In the genomic region with DNA sequence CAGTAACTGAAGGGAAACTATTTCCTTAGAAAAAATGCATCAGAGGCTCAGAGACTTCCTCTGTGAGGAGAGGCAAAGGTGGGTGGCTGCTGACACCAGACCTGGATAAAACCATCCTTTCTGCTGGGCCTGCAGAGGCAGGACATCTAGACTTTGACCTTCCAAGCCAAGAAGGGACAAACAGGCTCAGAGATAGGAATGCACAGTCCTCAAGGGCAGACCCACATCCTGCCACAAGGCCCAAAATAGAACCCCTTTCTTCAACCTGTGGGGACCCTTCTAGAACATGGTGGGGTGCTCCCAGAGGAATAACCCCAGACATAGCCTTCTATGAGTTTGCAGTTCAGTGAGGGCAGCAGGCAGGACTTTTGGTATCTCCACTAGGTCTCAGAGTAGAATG, we compare ENCODE assay signal across 1 cellular context.
TF ChIP-seq lines count a peak whose summit lies in the region.

No MANE protein-coding gene starts in this region.

TF ChIP-seq in HepG2, 621 proteins besides CTCF, POLR2A, EP300 and RAD21 (continued from another document and continues in another):
- TF ChIP-seq, protein P1, sequence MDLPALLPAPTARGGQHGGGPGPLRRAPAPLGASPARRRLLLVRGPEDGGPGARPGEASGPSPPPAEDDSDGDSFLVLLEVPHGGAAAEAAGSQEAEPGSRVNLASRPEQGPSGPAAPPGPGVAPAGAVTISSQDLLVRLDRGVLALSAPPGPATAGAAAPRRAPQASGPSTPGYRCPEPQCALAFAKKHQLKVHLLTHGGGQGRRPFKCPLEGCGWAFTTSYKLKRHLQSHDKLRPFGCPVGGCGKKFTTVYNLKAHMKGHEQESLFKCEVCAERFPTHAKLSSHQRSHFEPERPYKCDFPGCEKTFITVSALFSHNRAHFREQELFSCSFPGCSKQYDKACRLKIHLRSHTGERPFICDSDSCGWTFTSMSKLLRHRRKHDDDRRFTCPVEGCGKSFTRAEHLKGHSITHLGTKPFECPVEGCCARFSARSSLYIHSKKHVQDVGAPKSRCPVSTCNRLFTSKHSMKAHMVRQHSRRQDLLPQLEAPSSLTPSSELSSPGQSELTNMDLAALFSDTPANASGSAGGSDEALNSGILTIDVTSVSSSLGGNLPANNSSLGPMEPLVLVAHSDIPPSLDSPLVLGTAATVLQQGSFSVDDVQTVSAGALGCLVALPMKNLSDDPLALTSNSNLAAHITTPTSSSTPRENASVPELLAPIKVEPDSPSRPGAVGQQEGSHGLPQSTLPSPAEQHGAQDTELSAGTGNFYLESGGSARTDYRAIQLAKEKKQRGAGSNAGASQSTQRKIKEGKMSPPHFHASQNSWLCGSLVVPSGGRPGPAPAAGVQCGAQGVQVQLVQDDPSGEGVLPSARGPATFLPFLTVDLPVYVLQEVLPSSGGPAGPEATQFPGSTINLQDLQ (CRISPR knock-in tag; IDR thresholded peaks at IDR 0.05), result no peak
- peak; percentile 49; the same call in 1 of the 2 replicates for TF ChIP-seq ZNF501 (CRISPR knock-in tag; IDR thresholded peaks at IDR 0.05)
- peak; percentile 38; the same call in 1 of the 2 replicates for TF ChIP-seq POGZ (CRISPR knock-in tag; IDR thresholded peaks at IDR 0.05)
- TF ChIP-seq ZNF75D (CRISPR knock-in tag; IDR thresholded peaks at IDR 0.05; ENCODE audit: borderline replicate concordance), result no peak
- TF ChIP-seq, protein P2, sequence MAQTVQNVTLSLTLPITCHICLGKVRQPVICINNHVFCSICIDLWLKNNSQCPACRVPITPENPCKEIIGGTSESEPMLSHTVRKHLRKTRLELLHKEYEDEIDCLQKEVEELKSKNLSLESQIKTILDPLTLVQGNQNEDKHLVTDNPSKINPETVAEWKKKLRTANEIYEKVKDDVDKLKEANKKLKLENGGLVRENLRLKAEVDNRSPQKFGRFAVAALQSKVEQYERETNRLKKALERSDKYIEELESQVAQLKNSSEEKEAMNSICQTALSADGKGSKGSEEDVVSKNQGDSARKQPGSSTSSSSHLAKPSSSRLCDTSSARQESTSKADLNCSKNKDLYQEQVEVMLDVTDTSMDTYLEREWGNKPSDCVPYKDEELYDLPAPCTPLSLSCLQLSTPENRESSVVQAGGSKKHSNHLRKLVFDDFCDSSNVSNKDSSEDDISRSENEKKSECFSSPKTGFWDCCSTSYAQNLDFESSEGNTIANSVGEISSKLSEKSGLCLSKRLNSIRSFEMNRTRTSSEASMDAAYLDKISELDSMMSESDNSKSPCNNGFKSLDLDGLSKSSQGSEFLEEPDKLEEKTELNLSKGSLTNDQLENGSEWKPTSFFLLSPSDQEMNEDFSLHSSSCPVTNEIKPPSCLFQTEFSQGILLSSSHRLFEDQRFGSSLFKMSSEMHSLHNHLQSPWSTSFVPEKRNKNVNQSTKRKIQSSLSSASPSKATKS (CRISPR knock-in tag; IDR thresholded peaks at IDR 0.05), result no peak
- TF ChIP-seq, protein P3, sequence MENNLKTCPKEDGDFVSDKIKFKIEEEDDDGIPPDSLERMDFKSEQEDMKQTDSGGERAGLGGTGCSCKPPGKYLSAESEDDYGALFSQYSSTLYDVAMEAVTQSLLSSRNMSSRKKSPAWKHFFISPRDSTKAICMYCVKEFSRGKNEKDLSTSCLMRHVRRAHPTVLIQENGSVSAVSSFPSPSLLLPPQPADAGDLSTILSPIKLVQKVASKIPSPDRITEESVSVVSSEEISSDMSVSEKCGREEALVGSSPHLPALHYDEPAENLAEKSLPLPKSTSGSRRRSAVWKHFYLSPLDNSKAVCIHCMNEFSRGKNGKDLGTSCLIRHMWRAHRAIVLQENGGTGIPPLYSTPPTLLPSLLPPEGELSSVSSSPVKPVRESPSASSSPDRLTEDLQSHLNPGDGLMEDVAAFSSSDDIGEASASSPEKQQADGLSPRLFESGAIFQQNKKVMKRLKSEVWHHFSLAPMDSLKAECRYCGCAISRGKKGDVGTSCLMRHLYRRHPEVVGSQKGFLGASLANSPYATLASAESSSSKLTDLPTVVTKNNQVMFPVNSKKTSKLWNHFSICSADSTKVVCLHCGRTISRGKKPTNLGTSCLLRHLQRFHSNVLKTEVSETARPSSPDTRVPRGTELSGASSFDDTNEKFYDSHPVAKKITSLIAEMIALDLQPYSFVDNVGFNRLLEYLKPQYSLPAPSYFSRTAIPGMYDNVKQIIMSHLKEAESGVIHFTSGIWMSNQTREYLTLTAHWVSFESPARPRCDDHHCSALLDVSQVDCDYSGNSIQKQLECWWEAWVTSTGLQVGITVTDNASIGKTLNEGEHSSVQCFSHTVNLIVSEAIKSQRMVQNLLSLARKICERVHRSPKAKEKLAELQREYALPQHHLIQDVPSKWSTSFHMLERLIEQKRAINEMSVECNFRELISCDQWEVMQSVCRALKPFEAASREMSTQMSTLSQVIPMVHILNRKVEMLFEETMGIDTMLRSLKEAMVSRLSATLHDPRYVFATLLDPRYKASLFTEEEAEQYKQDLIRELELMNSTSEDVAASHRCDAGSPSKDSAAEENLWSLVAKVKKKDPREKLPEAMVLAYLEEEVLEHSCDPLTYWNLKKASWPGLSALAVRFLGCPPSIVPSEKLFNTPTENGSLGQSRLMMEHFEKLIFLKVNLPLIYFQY (CRISPR knock-in tag; IDR thresholded peaks at IDR 0.05; ENCODE audit: borderline replicate concordance), result 0 out of 2 replicates have a peak, but pooled peaks have one; percentile 26
- TF ChIP-seq, protein P4, sequence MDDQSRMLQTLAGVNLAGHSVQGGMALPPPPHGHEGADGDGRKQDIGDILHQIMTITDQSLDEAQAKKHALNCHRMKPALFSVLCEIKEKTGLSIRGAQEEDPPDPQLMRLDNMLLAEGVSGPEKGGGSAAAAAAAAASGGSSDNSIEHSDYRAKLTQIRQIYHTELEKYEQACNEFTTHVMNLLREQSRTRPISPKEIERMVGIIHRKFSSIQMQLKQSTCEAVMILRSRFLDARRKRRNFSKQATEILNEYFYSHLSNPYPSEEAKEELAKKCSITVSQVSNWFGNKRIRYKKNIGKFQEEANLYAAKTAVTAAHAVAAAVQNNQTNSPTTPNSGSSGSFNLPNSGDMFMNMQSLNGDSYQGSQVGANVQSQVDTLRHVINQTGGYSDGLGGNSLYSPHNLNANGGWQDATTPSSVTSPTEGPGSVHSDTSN (CRISPR knock-in tag; IDR thresholded peaks at IDR 0.05; ENCODE audit: borderline replicate concordance), result no peak
- no peak for TF ChIP-seq NKX3-1 (CRISPR knock-in tag; IDR thresholded peaks at IDR 0.05)
- TF ChIP-seq KDM1A (CRISPR knock-in tag; IDR thresholded peaks at IDR 0.05), result 0 out of 2 replicates have a peak, but pooled peaks have one; percentile 28
- no peak for TF ChIP-seq CAMTA2 (CRISPR knock-in tag; IDR thresholded peaks at IDR 0.05; ENCODE audit: borderline replicate concordance)
- TF ChIP-seq PAF1 (CRISPR knock-in tag; IDR thresholded peaks at IDR 0.05), result no peak
- no peak for TF ChIP-seq SP1 (IDR thresholded peaks at IDR 0.05)
- 0 out of 2 replicates have a peak, but pooled peaks have one; percentile 4 for TF ChIP-seq SP1 (CRISPR knock-in tag; IDR thresholded peaks at IDR 0.05)
- TF ChIP-seq, protein P5, sequence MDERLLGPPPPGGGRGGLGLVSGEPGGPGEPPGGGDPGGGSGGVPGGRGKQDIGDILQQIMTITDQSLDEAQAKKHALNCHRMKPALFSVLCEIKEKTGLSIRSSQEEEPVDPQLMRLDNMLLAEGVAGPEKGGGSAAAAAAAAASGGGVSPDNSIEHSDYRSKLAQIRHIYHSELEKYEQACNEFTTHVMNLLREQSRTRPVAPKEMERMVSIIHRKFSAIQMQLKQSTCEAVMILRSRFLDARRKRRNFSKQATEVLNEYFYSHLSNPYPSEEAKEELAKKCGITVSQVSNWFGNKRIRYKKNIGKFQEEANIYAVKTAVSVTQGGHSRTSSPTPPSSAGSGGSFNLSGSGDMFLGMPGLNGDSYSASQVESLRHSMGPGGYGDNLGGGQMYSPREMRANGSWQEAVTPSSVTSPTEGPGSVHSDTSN (CRISPR knock-in tag; IDR thresholded peaks at IDR 0.05), result no peak
- TF ChIP-seq, protein P6, sequence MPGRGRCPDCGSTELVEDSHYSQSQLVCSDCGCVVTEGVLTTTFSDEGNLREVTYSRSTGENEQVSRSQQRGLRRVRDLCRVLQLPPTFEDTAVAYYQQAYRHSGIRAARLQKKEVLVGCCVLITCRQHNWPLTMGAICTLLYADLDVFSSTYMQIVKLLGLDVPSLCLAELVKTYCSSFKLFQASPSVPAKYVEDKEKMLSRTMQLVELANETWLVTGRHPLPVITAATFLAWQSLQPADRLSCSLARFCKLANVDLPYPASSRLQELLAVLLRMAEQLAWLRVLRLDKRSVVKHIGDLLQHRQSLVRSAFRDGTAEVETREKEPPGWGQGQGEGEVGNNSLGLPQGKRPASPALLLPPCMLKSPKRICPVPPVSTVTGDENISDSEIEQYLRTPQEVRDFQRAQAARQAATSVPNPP (CRISPR knock-in tag; IDR thresholded peaks at IDR 0.05), result no peak
- TF ChIP-seq ZNF550 (CRISPR knock-in tag; IDR thresholded peaks at IDR 0.05; ENCODE audit: borderline replicate concordance), result no peak
- TF ChIP-seq ZNF878 (CRISPR knock-in tag; IDR thresholded peaks at IDR 0.05), result 0 out of 2 replicates have a peak, but pooled peaks have one; percentile 58
- TF ChIP-seq, protein P7, sequence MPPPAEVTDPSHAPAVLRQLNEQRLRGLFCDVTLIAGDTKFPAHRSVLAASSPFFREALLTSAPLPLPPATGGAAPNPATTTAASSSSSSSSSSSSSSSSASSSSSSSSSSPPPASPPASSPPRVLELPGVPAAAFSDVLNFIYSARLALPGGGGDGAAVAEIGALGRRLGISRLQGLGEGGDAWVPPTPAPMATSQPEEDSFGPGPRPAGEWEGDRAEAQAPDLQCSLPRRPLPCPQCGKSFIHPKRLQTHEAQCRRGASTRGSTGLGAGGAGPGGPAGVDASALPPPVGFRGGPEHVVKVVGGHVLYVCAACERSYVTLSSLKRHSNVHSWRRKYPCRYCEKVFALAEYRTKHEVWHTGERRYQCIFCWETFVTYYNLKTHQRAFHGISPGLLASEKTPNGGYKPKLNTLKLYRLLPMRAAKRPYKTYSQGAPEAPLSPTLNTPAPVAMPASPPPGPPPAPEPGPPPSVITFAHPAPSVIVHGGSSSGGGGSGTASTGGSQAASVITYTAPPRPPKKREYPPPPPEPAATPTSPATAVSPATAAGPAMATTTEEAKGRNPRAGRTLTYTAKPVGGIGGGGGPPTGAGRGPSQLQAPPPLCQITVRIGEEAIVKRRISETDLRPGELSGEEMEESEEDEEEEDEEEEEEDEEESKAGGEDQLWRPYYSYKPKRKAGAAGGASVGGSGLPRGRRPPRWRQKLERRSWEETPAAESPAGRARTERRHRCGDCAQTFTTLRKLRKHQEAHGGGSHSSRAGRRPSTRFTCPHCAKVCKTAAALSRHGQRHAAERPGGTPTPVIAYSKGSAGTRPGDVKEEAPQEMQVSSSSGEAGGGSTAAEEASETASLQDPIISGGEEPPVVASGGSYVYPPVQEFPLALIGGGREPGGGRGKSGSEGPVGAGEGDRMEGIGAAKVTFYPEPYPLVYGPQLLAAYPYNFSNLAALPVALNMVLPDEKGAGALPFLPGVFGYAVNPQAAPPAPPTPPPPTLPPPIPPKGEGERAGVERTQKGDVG (CRISPR knock-in tag; IDR thresholded peaks at IDR 0.05; ENCODE audit: borderline replicate concordance), result no peak
- peak; percentile 43; the same call in 1 of the 2 replicates for TF ChIP-seq ETV5 (CRISPR knock-in tag; IDR thresholded peaks at IDR 0.05; ENCODE audit: borderline replicate concordance)
- no peak for TF ChIP-seq NR3C1 (CRISPR knock-in tag; IDR thresholded peaks at IDR 0.05)
- TF ChIP-seq ZNF121 (CRISPR knock-in tag; IDR thresholded peaks at IDR 0.05), result no peak
- TF ChIP-seq, protein P8, sequence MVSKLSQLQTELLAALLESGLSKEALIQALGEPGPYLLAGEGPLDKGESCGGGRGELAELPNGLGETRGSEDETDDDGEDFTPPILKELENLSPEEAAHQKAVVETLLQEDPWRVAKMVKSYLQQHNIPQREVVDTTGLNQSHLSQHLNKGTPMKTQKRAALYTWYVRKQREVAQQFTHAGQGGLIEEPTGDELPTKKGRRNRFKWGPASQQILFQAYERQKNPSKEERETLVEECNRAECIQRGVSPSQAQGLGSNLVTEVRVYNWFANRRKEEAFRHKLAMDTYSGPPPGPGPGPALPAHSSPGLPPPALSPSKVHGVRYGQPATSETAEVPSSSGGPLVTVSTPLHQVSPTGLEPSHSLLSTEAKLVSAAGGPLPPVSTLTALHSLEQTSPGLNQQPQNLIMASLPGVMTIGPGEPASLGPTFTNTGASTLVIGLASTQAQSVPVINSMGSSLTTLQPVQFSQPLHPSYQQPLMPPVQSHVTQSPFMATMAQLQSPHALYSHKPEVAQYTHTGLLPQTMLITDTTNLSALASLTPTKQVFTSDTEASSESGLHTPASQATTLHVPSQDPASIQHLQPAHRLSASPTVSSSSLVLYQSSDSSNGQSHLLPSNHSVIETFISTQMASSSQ (IDR thresholded peaks at IDR 0.05; ENCODE audit: low read depth), result no peak
- TF ChIP-seq, protein P8 (CRISPR knock-in tag; IDR thresholded peaks at IDR 0.05; ENCODE audit: borderline replicate concordance), result no peak
- no peak for TF ChIP-seq ZNF333 (CRISPR knock-in tag; IDR thresholded peaks at IDR 0.05; ENCODE audit: borderline replicate concordance)
- no peak for TF ChIP-seq ZNF451 (CRISPR knock-in tag; IDR thresholded peaks at IDR 0.05)
- TF ChIP-seq DNMT3B (CRISPR knock-in tag; conservative IDR thresholded peaks at IDR 0.05), result no peak
- TF ChIP-seq GLI4 (CRISPR knock-in tag; IDR thresholded peaks at IDR 0.05; ENCODE audit: borderline replicate concordance), result no peak
